8 cellular contexts compared by ENCODE assay signal in the genomic region with DNA sequence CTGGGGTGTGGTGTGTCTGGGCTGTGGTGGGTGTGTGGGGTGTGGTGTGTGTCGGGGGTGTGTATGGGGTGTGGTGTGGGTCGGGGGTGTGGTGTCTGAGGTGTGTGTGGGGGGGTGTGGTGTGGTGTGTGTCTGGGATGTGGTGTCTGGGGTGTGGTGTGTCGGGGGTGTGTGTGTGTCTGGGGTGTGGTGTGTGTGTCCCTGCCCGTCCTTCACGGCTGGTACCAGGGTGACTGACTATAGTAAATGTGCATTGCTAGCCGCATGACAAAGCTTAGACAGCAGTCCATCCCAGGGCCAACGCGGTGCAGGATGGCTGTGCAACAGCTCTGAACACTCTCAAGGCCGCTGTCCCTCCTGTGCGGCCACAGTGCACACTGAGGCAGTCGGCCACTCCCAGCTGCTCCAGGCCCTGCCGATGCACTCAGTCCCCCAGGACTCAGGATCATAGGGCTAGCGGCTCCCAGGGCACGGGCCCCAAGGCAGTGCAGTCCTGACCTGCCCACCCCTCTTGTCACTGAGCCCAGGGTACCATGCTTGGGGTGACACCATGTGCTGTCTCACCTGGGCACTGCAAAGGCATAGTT. TPM values are rescaled to one million over a fixed set of nuclear protein-coding genes. Genes with fewer than 3 reads are reported as not detected.
DNase-seq lines count a peak whose midpoint lies in the region; ATAC-seq, FAIRE-seq and TF ChIP-seq lines count a peak whose summit lies in the region.
"Had no signal": no experiment of that assay in that cellular context is flagged by ENCODE, and none has a peak within 500 bp of the region (broad histone marks: within the 10 kb centered on the region; RNA-seq: fewer than 3 reads in every experiment).

No MANE protein-coding gene starts in this region.

- H4K8ac ChIP-seq in neuronal stem cell (ENCODE audit: low read depth, low read length) = no peak overlapping the region

- peaks cover 0 to 5% of the 10 kb centered on the region in 2 donors for H3K9me3 ChIP-seq in neuronal stem cell (replicated peaks in 1 of 2; ENCODE audit: control insufficient read depth in 2 of 2, insufficient read depth in 1 of 2, low read depth in 1 of 2, low read length in 2 of 2)

- peak overlapping the region; percentile 90 for H3K14ac ChIP-seq in neuronal stem cell (ENCODE audit: low read length)

- no peak overlapping the region for H2BK5ac ChIP-seq in neuronal stem cell (ENCODE audit: low read length)

- H3K9ac ChIP-seq in neuronal stem cell (ENCODE audit: low read depth, low read length, poor library complexity) = no peak overlapping the region

- peak overlapping the region; percentile 61 for H2AK5ac ChIP-seq in neuronal stem cell (ENCODE audit: low read depth, low read length)

- peaks cover 0 to 3% of the 10 kb centered on the region in 2 donors for H3K4me1 ChIP-seq in neuronal stem cell (ENCODE audit: control insufficient read depth in 2 of 2, insufficient read depth in 1 of 2, low read depth in 1 of 2, low read length in 2 of 2)

- H2BK120ac ChIP-seq in neuronal stem cell (ENCODE audit: low read depth, low read length) = no peak overlapping the region

- no peak overlapping the region for H3K27ac Mint-ChIP-seq in progenitor cell of endocrine pancreas

- peak overlapping the region; percentile 65 for H3K18ac ChIP-seq in neuronal stem cell (ENCODE audit: low read length)

- no peak for ATAC-seq in GM19351 (IDR thresholded peaks at IDR 0.05; ENCODE audit: unreplicated experiment)

- H3K4me3 ChIP-seq in neuronal stem cell (ENCODE audit: low read length in 2 of 2) = peak overlapping the region in 1 of 2 donors; percentile 6

- H2BK15ac ChIP-seq in neuronal stem cell (ENCODE audit: low read length) = no peak overlapping the region

- no peak overlapping the region for H3K4me2 ChIP-seq in neuronal stem cell (ENCODE audit: insufficient read depth, low read length, poor library complexity, severe bottlenecking)

- H3K27ac ChIP-seq in neuronal stem cell (replicated peaks; ENCODE audit: low read length) = no peak overlapping the region
- H3K27ac ChIP-seq: epithelial cell of prostate had no signal

- H2BK12ac ChIP-seq in neuronal stem cell (ENCODE audit: low read length) = no peak overlapping the region

- no peak overlapping the region for H2AFZ ChIP-seq in neuronal stem cell (ENCODE audit: low read length)

- no peak for TF ChIP-seq POLR2A in H54 (IDR thresholded peaks at IDR 0.05; ENCODE audit: low read depth, low read length)

- no peaks in the 10 kb centered on the region for H3K4me1 Mint-ChIP-seq in progenitor cell of endocrine pancreas (ENCODE audit: low read depth)

- H3K27me3 ChIP-seq in neuronal stem cell (ENCODE audit: control insufficient read depth in 3 of 3, insufficient read depth in 3 of 3, low read depth in 1 of 3, low read length in 3 of 3) = no peaks in the 10 kb centered on the region

- no peak overlapping the region for H3K4ac ChIP-seq in neuronal stem cell (ENCODE audit: low read length)

- H4K91ac ChIP-seq in neuronal stem cell (ENCODE audit: low read depth, low read length, poor library complexity) = no peak overlapping the region

- DNase-seq in H54 (ENCODE audit: insufficient read length, low spot score) (peak; percentile 37), RPMI7951 (ENCODE audit: low read depth) (peak; percentile 45), activated T-helper 1 cell treated with Interleukin-2 at 50 U/mL for 16 hours (ENCODE audit: low read depth) (peak; percentile 24), neuronal stem cell (ENCODE audit: low spot score) (peak; percentile 5), NCI-H146 treated with DMSO at 0.1 percent for 48 hours (lab: John Stamatoyannopoulos, UW; ENCODE audit: unreplicated experiment) (no peak), progenitor cell of endocrine pancreas (ENCODE audit: low spot score, unreplicated experiment) (no peak)

- no peak for FAIRE-seq in H54 (lab: Jason Lieb, UNC)

- H3K4me3 Mint-ChIP-seq in progenitor cell of endocrine pancreas (ENCODE audit: low read depth) = no peak overlapping the region

- H3K23ac ChIP-seq in neuronal stem cell (ENCODE audit: low read depth, low read length, poor library complexity) = no peak overlapping the region

- H3K36me3 ChIP-seq in neuronal stem cell (replicated peaks in 1 of 2; ENCODE audit: control insufficient read depth in 2 of 2, insufficient read depth in 2 of 2, low read length in 2 of 2) = peaks cover 0 to 3% of the 10 kb centered on the region in 2 donors

- no peaks in the 10 kb centered on the region for H3K36me3 Mint-ChIP-seq in progenitor cell of endocrine pancreas (ENCODE audit: insufficient read depth)

- H3K79me1 ChIP-seq in neuronal stem cell (ENCODE audit: low read depth, low read length) = peaks cover 1% of the 10 kb centered on the region

- no peaks in the 10 kb centered on the region for H3K27me3 Mint-ChIP-seq in progenitor cell of endocrine pancreas

- TF ChIP-seq CTCF in progenitor cell of endocrine pancreas (IDR thresholded peaks at IDR 0.05; ENCODE audit: unreplicated experiment) = no peak

- no CpG with 5 or more reads among the region's 14 CpGs for WGBS in neuronal stem cell (ENCODE audit: extremely low coverage in 2 of 2, insufficient read length in 2 of 2, insufficient replicate concordance in 1 of 2), 2 donors

- H3K9me3 Mint-ChIP-seq in progenitor cell of endocrine pancreas (ENCODE audit: low read depth) = no peaks in the 10 kb centered on the region

RNA-seq across cellular contexts. Expression of gene SECISBP2, which starts 54.0 kb away (rescaled TPM):
- total RNA-seq in RPMI7951 (2014; rRNA removed; shearing (Covaris generic)) = 10.0 and 11.1 TPM in 2 replicates
- 75.3 TPM for polyA plus RNA-seq in neuronal stem cell (2013, experiment 1 of 2)
- polyA plus RNA-seq in neuronal stem cell (2013, experiment 2 of 2) = 79.8 TPM
- 73.5 and 75.7 TPM in 2 replicates for total RNA-seq in progenitor cell of endocrine pancreas

Comparison
In these comparisons a context has a peak if more than half of its experiments do, and no peak if none do; other contexts are left out.
1. DNase-seq: peak in H54 (single experiment), RPMI7951 (single experiment), activated T-helper 1 cell treated with Interleukin-2 at 50 U/mL for 16 hours (single experiment) and neuronal stem cell (single experiment); none in NCI-H146 treated with DMSO at 0.1 percent for 48 hours (single experiment) and progenitor cell of endocrine pancreas (single experiment).